In the genomic region with DNA sequence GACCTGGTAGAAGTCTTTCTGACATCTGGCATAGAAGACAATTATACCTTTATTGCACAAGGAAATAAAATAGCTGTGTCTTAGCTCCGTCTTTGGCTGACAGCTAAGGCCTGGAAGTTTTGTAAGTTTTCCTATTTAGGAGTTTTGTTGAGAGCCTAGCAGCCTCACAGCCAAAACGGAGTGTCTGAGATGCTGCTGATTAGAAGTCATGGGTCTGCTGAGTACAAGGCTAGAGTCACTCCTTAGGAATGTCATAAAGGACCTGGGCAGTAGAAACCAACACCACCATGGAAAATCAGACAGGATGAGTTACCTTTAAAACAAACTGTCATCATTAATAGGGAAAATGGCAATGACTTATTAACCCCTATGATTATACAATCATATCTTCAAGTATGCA, we compare ENCODE assay signal across 15 cellular contexts.
DNase-seq lines count a peak whose midpoint lies in the region; ATAC-seq and TF ChIP-seq lines count a peak whose summit lies in the region.
"Had no signal": no experiment of that assay in that cellular context is flagged by ENCODE, and none has a peak within 500 bp of the region (broad histone marks: within the 10 kb centered on the region; RNA-seq: fewer than 3 reads in every experiment).

No MANE protein-coding gene starts in this region.

- H3K27me3 Mint-ChIP-seq in naive thymus-derived CD8-positive, alpha-beta T cell = peaks cover 3 to 28% (median 4%) of the 10 kb centered on the region in 5 donors

- H3K4me1 ChIP-seq in SJSA1 (replicated peaks) = peaks cover 14% of the 10 kb centered on the region
- peaks cover 45% of the 10 kb centered on the region for H3K4me1 ChIP-seq in rectal smooth muscle tissue (ENCODE audit: control insufficient read depth, insufficient read depth, low read length)
- no peaks in the 10 kb centered on the region for H3K4me1 ChIP-seq in adrenal gland (replicated peaks in 1 of 2)

- H3K36me3 ChIP-seq in SJSA1 (no peaks in the 10 kb centered on the region), rectal smooth muscle tissue (ENCODE audit: control insufficient read depth, insufficient read depth, low read length) (no peaks in the 10 kb centered on the region), adrenal gland (replicated peaks in 1 of 2) (no peaks in the 10 kb centered on the region)

- TF ChIP-seq CTCF in fibroblast of mammary gland (conservative IDR thresholded peaks at IDR 0.05; ENCODE audit: control insufficient read depth, insufficient read depth, low read depth, low read length) (no peak), adrenal gland (IDR thresholded peaks at IDR 0.05) (no peak), omental fat pad (IDR thresholded peaks at IDR 0.05) (no peak)

- H3K4me3 Mint-ChIP-seq in naive thymus-derived CD8-positive, alpha-beta T cell = no peak overlapping the region
- H3K4me3 Mint-ChIP-seq: CD8-positive, alpha-beta T cell; immature natural killer cell; T-helper 17 cell had no signal

- POLR2A ChIA-PET in naive thymus-derived CD8-positive, alpha-beta T cell (lab: Charles Lee) = no interaction called here

- no peak for ATAC-seq in omental fat pad (ENCODE audit: low FRiP score)
- ATAC-seq in naive thymus-derived CD8-positive, alpha-beta T cell = no peak
- ATAC-seq: CD8-positive, alpha-beta T cell; GM12878; T-helper 17 cell had no signal

- no peaks in the 10 kb centered on the region for H3K36me3 Mint-ChIP-seq in naive thymus-derived CD8-positive, alpha-beta T cell
- H3K36me3 Mint-ChIP-seq: CD8-positive, alpha-beta T cell; immature natural killer cell had no signal

- H3K4me1 Mint-ChIP-seq in naive thymus-derived CD8-positive, alpha-beta T cell = no peaks in the 10 kb centered on the region
- H3K4me1 Mint-ChIP-seq: immature natural killer cell had no signal

- WGBS in adrenal gland, 4 donors = 63 to 75% (median 68%) methylated on average over 2 of the region's 2 CpGs

- no peak overlapping the region for H3K27ac Mint-ChIP-seq in naive thymus-derived CD8-positive, alpha-beta T cell
- H3K27ac Mint-ChIP-seq: CD8-positive, alpha-beta T cell; immature natural killer cell; T-helper 17 cell had no signal

- no peaks in the 10 kb centered on the region for H3K9me3 Mint-ChIP-seq in naive thymus-derived CD8-positive, alpha-beta T cell
- H3K9me3 Mint-ChIP-seq: CD8-positive, alpha-beta T cell; immature natural killer cell had no signal

- intact Hi-C loops in adrenal gland (cut with DNase I) = no loop called here

- TF ChIP-seq POLR2A in adrenal gland (IDR thresholded peaks at IDR 0.05) = no peak

- peak overlapping the region; percentile 32; the same call in 1 of the 2 replicates for H3K27ac ChIP-seq in SJSA1
- peak overlapping the region; percentile 91 for H3K27ac ChIP-seq in rectal smooth muscle tissue (ENCODE audit: low read depth, low read length)
- H3K27ac ChIP-seq in adrenal gland = no peak overlapping the region

- H3K9me3 ChIP-seq in SJSA1 (replicated peaks) = no peaks in the 10 kb centered on the region
- no peaks in the 10 kb centered on the region for H3K9me3 ChIP-seq in adrenal gland (replicated peaks in 1 of 3)

- H3K27me3 ChIP-seq in SJSA1 (replicated peaks) (no peaks in the 10 kb centered on the region), rectal smooth muscle tissue (ENCODE audit: control insufficient read depth, insufficient read depth, low read length) (no peaks in the 10 kb centered on the region), adrenal gland (no peaks in the 10 kb centered on the region)

- H3K4me3 ChIP-seq in SJSA1 (no peak overlapping the region), fibroblast of mammary gland (ENCODE audit: control insufficient read depth, low read depth, low read length) (no peak overlapping the region), rectal smooth muscle tissue (ENCODE audit: low read length) (no peak overlapping the region), adrenal gland (no peak overlapping the region)
- H3K4me3 ChIP-seq: GM12878 had no signal

- H3K9ac ChIP-seq in rectal smooth muscle tissue (ENCODE audit: low read length) = no peak overlapping the region

- DNase-seq in EH (ENCODE audit: low read depth) (peak; percentile 96), SJSA1 (ENCODE audit: low read depth in 1 of 2, low spot score in 2 of 2) (peak in 1 of 2 experiments; percentile 28), fibroblast of mammary gland (ENCODE audit: low read depth) (peak; percentile 76), cerebellar cortex (ENCODE audit: low spot score) (no peak), adrenal gland (no peak), omental fat pad (ENCODE audit: low spot score) (no peak)
- DNase-seq in naive thymus-derived CD8-positive, alpha-beta T cell = no peak
- DNase-seq: activated CD8-positive, alpha-beta memory T cell treated with anti-CD3 and anti-CD28 coated beads, Interleukin-2, amount 50 U/mL, for 48 hours; CD8-positive, alpha-beta T cell; cortex of kidney; immature natural killer cell; Kasumi-1; T-helper 17 cell had no signal

Comparison
In these comparisons a context has a peak if more than half of its experiments do, and no peak if none do; other contexts are left out.
1. DNase-seq: peak in EH (single experiment) and fibroblast of mammary gland (single experiment); none in cerebellar cortex (single experiment), adrenal gland (0 of 7), omental fat pad (single experiment) and naive thymus-derived CD8-positive, alpha-beta T cell (0 of 10).
2. H3K27ac ChIP-seq: peak in SJSA1 (single experiment) and rectal smooth muscle tissue (single experiment); none in adrenal gland (0 of 5).